8 cellular contexts compared by ENCODE assay signal in the genomic region with DNA sequence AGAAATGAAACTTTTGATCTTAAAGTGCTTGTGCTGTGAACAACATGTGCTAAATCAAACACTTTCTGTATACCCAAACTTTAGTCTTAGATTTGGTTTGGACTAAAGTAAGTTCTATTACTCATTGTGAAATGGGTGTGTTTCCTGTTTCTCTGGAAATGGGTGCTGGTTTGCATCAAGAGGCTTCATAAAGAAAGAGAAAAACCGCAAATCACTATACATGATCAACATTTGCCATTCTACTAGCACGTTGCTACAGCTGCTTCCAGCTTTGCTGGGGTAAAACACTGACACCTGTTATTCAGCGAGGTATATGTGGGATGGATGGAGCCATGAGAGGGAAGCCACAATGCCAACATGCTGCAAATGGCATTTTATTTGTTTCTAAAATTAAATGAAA.
DNase-seq lines count a peak whose midpoint lies in the region; ATAC-seq lines count a peak whose summit lies in the region.

No MANE protein-coding gene starts in this region.

- peaks cover 4% of the 10 kb centered on the region for H3K9me3 Mint-ChIP-seq in stimulated activated naive CD8-positive, alpha-beta T cell treated with anti-CD3 and anti-CD28 coated beads, Interleukin-15, Interleukin-2, amounts not matched to agents 100 ng/mL and 50 ng/mL, for 24 hours

- peak overlapping the region; percentile 73 for H3K27ac Mint-ChIP-seq in stimulated activated naive CD8-positive, alpha-beta T cell treated with anti-CD3 and anti-CD28 coated beads, Interleukin-15, Interleukin-2, amounts not matched to agents 100 ng/mL and 50 ng/mL, for 24 hours

- H3K27me3 Mint-ChIP-seq in stimulated activated naive CD8-positive, alpha-beta T cell treated with anti-CD3 and anti-CD28 coated beads, Interleukin-15, Interleukin-2, amounts not matched to agents 100 ng/mL and 50 ng/mL, for 24 hours, result peaks cover 4% of the 10 kb centered on the region

- peak overlapping the region; percentile 9 for H3K4me3 Mint-ChIP-seq in stimulated activated naive CD8-positive, alpha-beta T cell treated with anti-CD3 and anti-CD28 coated beads, Interleukin-15, Interleukin-2, amounts not matched to agents 100 ng/mL and 50 ng/mL, for 24 hours

- no peaks in the 10 kb centered on the region for H3K36me3 Mint-ChIP-seq in stimulated activated naive CD8-positive, alpha-beta T cell treated with anti-CD3 and anti-CD28 coated beads, Interleukin-15, Interleukin-2, amounts not matched to agents 100 ng/mL and 50 ng/mL, for 24 hours (ENCODE audit: low read depth)

- ATAC-seq in HG03025 (IDR thresholded peaks at IDR 0.05; ENCODE audit: low FRiP score, unreplicated experiment), result peak; percentile 98

- H3K4me1 Mint-ChIP-seq in stimulated activated naive CD8-positive, alpha-beta T cell treated with anti-CD3 and anti-CD28 coated beads, Interleukin-15, Interleukin-2, amounts not matched to agents 100 ng/mL and 50 ng/mL, for 24 hours (ENCODE audit: low read depth), result peaks cover 42% of the 10 kb centered on the region

- DNase-seq in activated T-cell treated with anti-CD3 and anti-CD28 coated beads for 24 hours (ENCODE audit: low read depth) (peak; percentile 14), GM03348 (ENCODE audit: low spot score) (no peak), T1000 (lab: John Stamatoyannopoulos, UW) (no peak), HUDEP-2 (lab: John Stamatoyannopoulos, UW; ENCODE audit: unreplicated experiment in 76 of 76) (no peak)
- DNase-seq in activated T-cell treated with anti-CD3 and anti-CD28 coated beads, Interleukin-2, amount 50 U/mL, for 1 hour, result no peak
- DNase-seq in activated CD4-positive, alpha-beta T cell treated with anti-CD3 and anti-CD28 coated beads, Interleukin-2, amount 50 U/mL, for 24 hours (ENCODE audit: low read depth in 1 of 2, low spot score in 1 of 2), result peak; percentile 1 to 27

Comparison
In these comparisons a context has a peak if more than half of its experiments do, and no peak if none do; other contexts are left out.
1. DNase-seq: peak in activated T-cell treated with anti-CD3 and anti-CD28 coated beads for 24 hours (single experiment) and activated CD4-positive, alpha-beta T cell treated with anti-CD3 and anti-CD28 coated beads, Interleukin-2, amount 50 U/mL, for 24 hours (2 of 2); none in activated T-cell treated with anti-CD3 and anti-CD28 coated beads, Interleukin-2, amount 50 U/mL, for 1 hour (single experiment), GM03348 (single experiment), T1000 (single experiment) and HUDEP-2 (0 of 76).